ENCODE assay signal across 11 cellular contexts in genomic region chr3:169575381-169575780, GRCh38.
A peak's percentile ranks its signal among the peaks of the same experiment; 100 is the strongest.
DNase-seq lines count a peak whose midpoint lies in the region; ATAC-seq, FAIRE-seq and TF ChIP-seq lines count a peak whose summit lies in the region.
"Had no signal": no experiment of that assay in that cellular context is flagged by ENCODE, and none has a peak within 500 bp of the region (broad histone marks: within the 10 kb centered on the region; RNA-seq: fewer than 3 reads in every experiment).

No MANE protein-coding gene starts in this region.

- H3K36me3 ChIP-seq in endothelial cell of umbilical vein (ENCODE audit: control insufficient read depth in 2 of 2, extremely low read depth in 1 of 2, insufficient read depth in 2 of 2, low read length in 2 of 2) (no peaks in the 10 kb centered on the region), pancreas (no peaks in the 10 kb centered on the region)

- intact Hi-C loops in endothelial cell of umbilical vein (cut with micrococcal nuclease), result loop anchor here (2.0 to 10.0 kb wide), 5 partner anchors 79 to 428 kb away; no protein-coding TSS in a partner anchor
- intact Hi-C loops in pancreas (cut with DNase I), result no loop called here
- intact Hi-C loops in activated T-helper 1 cell treated with anti-CD3 and anti-CD28 coated beads, Interleukin-12 subunit alpha, Interleukin-12 subunit beta, Interleukin-2, Interleukin-4 antibody, amounts not matched to agents 30 ng/mL and 10 ng/mL and 1 ng/mL, durations not matched to agents 14 hours and 24 hours and 36 hours (cut with micrococcal nuclease), result no loop called here

- CTCF ChIA-PET in endothelial cell of umbilical vein (lab: Charles Lee), result interaction anchor here (0.8 to 1.4 kb wide), 6 partner anchors 10 to 426 kb away, joined by 3 to 6 read pairs (median 4); no protein-coding TSS in a partner anchor

- no peak overlapping the region for H3K27ac Mint-ChIP-seq in T-helper 17 cell
- H3K27ac Mint-ChIP-seq in activated T-helper 1 cell treated with anti-CD3 and anti-CD28 coated beads, Interleukin-12 subunit alpha, Interleukin-12 subunit beta, Interleukin-2, Interleukin-4 antibody, amounts not matched to agents 30 ng/mL and 10 ng/mL and 1 ng/mL, durations not matched to agents 14 hours and 24 hours and 36 hours, result no peak overlapping the region
- H3K27ac Mint-ChIP-seq: activated naive CD4-positive, alpha-beta T cell treated with anti-CD3 and anti-CD28 coated beads, Interleukin-2, amount 50 U/mL, for 24 hours had no signal

- H3K9me3 ChIP-seq in endothelial cell of umbilical vein (replicated peaks; ENCODE audit: control insufficient read depth, insufficient read depth, low read length) (no peaks in the 10 kb centered on the region), pancreas (no peaks in the 10 kb centered on the region), T-helper 17 cell (ENCODE audit: control insufficient read depth, low read length, poor library complexity, severe bottlenecking) (no peaks in the 10 kb centered on the region)

- no peak overlapping the region for H2AFZ ChIP-seq in endothelial cell of umbilical vein (ENCODE audit: low read depth, low read length)

- H3K79me2 ChIP-seq in endothelial cell of umbilical vein (ENCODE audit: control insufficient read depth, insufficient read depth, low read length), result peaks cover 52% of the 10 kb centered on the region

- H3K9me1 ChIP-seq in endothelial cell of umbilical vein (replicated peaks; ENCODE audit: control insufficient read depth, extremely low read depth, insufficient read depth, low read length), result no peaks in the 10 kb centered on the region

- H3K4me2 ChIP-seq in endothelial cell of umbilical vein (ENCODE audit: insufficient read depth, low read length), result peak overlapping the region; percentile 32

- peak; percentile 16 for TF ChIP-seq POLR2A in endothelial cell of umbilical vein (IDR thresholded peaks at IDR 0.05; ENCODE audit: low read depth, low read length)

- DNase-seq in EL, result peak; percentile 47
- DNase-seq in NCI-H82 treated with DMSO at 0.1 percent for 48 hours (lab: John Stamatoyannopoulos, UW; ENCODE audit: unreplicated experiment), result peak; percentile 60
- DNase-seq in endothelial cell of umbilical vein (ENCODE audit: low read depth, low spot score), result peak; percentile 85
- no peak for DNase-seq in pancreas
- DNase-seq in T-helper 17 cell, result no peak
- no peak for DNase-seq in activated naive CD4-positive, alpha-beta T cell treated with anti-CD3 and anti-CD28 coated beads, Interleukin-2, amount 50 U/mL, for 16 hours
- DNase-seq in activated T-helper 1 cell treated with anti-CD3 and anti-CD28 coated beads, Interleukin-12 subunit alpha, Interleukin-12 subunit beta, Interleukin-2, Interleukin-4 antibody, amounts not matched to agents 30 ng/mL and 10 ng/mL and 1 ng/mL, durations not matched to agents 14 hours and 24 hours and 36 hours (ENCODE audit: low spot score), result no peak
- DNase-seq: activated CD4-positive, CD25-positive, alpha-beta regulatory T cell had no signal

- ATAC-seq in pancreas, result peak in 3 of 4 donors; percentile 34 to 51 (median 43)
- ATAC-seq in GM21526 (IDR thresholded peaks at IDR 0.05; ENCODE audit: low FRiP score, unreplicated experiment), result no peak
- no peak for ATAC-seq in T-helper 17 cell

- H3K4me1 ChIP-seq in endothelial cell of umbilical vein (ENCODE audit: control insufficient read depth, extremely low read depth, insufficient read depth, low read length) (peaks cover 25% of the 10 kb centered on the region), pancreas (peaks cover 0 to 6% (median 0%) of the 10 kb centered on the region in 3 donors)

- dilution Hi-C loops in endothelial cell of umbilical vein (cut with MboI; ENCODE audit: extremely low pct_ligation_motif_present, low sequenced_read_pairs), result no loop called here

- peak overlapping the region in 1 of 3 experiments; percentile 28 for H3K4me3 ChIP-seq in endothelial cell of umbilical vein (replicated peaks in 1 of 3; ENCODE audit: insufficient read depth in 1 of 3, low read depth in 1 of 3, low read length in 3 of 3)
- no peak overlapping the region for H3K4me3 ChIP-seq in pancreas

- no peaks in the 10 kb centered on the region for H3K4me1 Mint-ChIP-seq in T-helper 17 cell
- no peaks in the 10 kb centered on the region for H3K4me1 Mint-ChIP-seq in activated T-helper 1 cell treated with anti-CD3 and anti-CD28 coated beads, Interleukin-12 subunit alpha, Interleukin-12 subunit beta, Interleukin-2, Interleukin-4 antibody, amounts not matched to agents 30 ng/mL and 10 ng/mL and 1 ng/mL, durations not matched to agents 14 hours and 24 hours and 36 hours (ENCODE audit: low read depth)
- H3K4me1 Mint-ChIP-seq: activated naive CD4-positive, alpha-beta T cell treated with anti-CD3 and anti-CD28 coated beads, Interleukin-2, amount 50 U/mL, for 24 hours had no signal

- WGBS in pancreas, 2 donors, result 13 to 14% methylated on average over 7 of the region's 7 CpGs

- no TSS peak for BruUV-seq in endothelial cell of umbilical vein (replicated peaks; lab: Mats Ljungman, UMichigan)

- no peak overlapping the region for H3K4me3 Mint-ChIP-seq in T-helper 17 cell
- H3K4me3 Mint-ChIP-seq in activated T-helper 1 cell treated with anti-CD3 and anti-CD28 coated beads, Interleukin-12 subunit alpha, Interleukin-12 subunit beta, Interleukin-2, Interleukin-4 antibody, amounts not matched to agents 30 ng/mL and 10 ng/mL and 1 ng/mL, durations not matched to agents 14 hours and 24 hours and 36 hours, result no peak overlapping the region
- H3K4me3 Mint-ChIP-seq: activated naive CD4-positive, alpha-beta T cell treated with anti-CD3 and anti-CD28 coated beads, Interleukin-2, amount 50 U/mL, for 24 hours had no signal

- H3K27me3 ChIP-seq in endothelial cell of umbilical vein (ENCODE audit: control insufficient read depth in 2 of 2, insufficient read depth in 2 of 2, low read length in 2 of 2) (no peaks in the 10 kb centered on the region), pancreas (no peaks in the 10 kb centered on the region)

- peak; percentile 85 for FAIRE-seq in endothelial cell of umbilical vein (lab: Jason Lieb, UNC)
- FAIRE-seq in pancreas (lab: Jason Lieb, UNC), result no peak
- FAIRE-seq: frontal cortex had no signal

- H4K20me1 ChIP-seq in endothelial cell of umbilical vein (replicated peaks; ENCODE audit: control insufficient read depth, extremely low read depth, insufficient read depth, low read length), result no peaks in the 10 kb centered on the region

- peaks cover 11% of the 10 kb centered on the region for H3K27me3 Mint-ChIP-seq in T-helper 17 cell
- no peaks in the 10 kb centered on the region for H3K27me3 Mint-ChIP-seq in activated T-helper 1 cell treated with anti-CD3 and anti-CD28 coated beads, Interleukin-12 subunit alpha, Interleukin-12 subunit beta, Interleukin-2, Interleukin-4 antibody, amounts not matched to agents 30 ng/mL and 10 ng/mL and 1 ng/mL, durations not matched to agents 14 hours and 24 hours and 36 hours (ENCODE audit: insufficient read depth)

- POLR2A ChIA-PET in endothelial cell of umbilical vein (lab: Charles Lee), result no interaction called here

- TF ChIP-seq CTCF in endothelial cell of umbilical vein (IDR thresholded peaks at IDR 0.05; ENCODE audit: extremely low read depth in 1 of 2, insufficient read depth in 1 of 2, low read depth in 1 of 2, low read length in 2 of 2) (no peak), pancreas (IDR thresholded peaks at IDR 0.05) (no peak)

- peak overlapping the region; percentile 1 for H3K9ac ChIP-seq in endothelial cell of umbilical vein (replicated peaks; ENCODE audit: extremely low read depth, insufficient read depth, low read length)

- H3K36me3 Mint-ChIP-seq in T-helper 17 cell (ENCODE audit: low read depth), result no peaks in the 10 kb centered on the region
- no peaks in the 10 kb centered on the region for H3K36me3 Mint-ChIP-seq in activated T-helper 1 cell treated with anti-CD3 and anti-CD28 coated beads, Interleukin-12 subunit alpha, Interleukin-12 subunit beta, Interleukin-2, Interleukin-4 antibody, amounts not matched to agents 30 ng/mL and 10 ng/mL and 1 ng/mL, durations not matched to agents 14 hours and 24 hours and 36 hours (ENCODE audit: low read depth)
- H3K36me3 Mint-ChIP-seq: activated naive CD4-positive, alpha-beta T cell treated with anti-CD3 and anti-CD28 coated beads, Interleukin-2, amount 50 U/mL, for 24 hours had no signal

- H3K9me3 Mint-ChIP-seq in activated T-helper 1 cell treated with anti-CD3 and anti-CD28 coated beads, Interleukin-12 subunit alpha, Interleukin-12 subunit beta, Interleukin-2, Interleukin-4 antibody, amounts not matched to agents 30 ng/mL and 10 ng/mL and 1 ng/mL, durations not matched to agents 14 hours and 24 hours and 36 hours, result no peaks in the 10 kb centered on the region
- H3K9me3 Mint-ChIP-seq: activated naive CD4-positive, alpha-beta T cell treated with anti-CD3 and anti-CD28 coated beads, Interleukin-2, amount 50 U/mL, for 24 hours had no signal

- H3K27ac ChIP-seq in endothelial cell of umbilical vein (ENCODE audit: insufficient read depth, low read depth, low read length) (peak overlapping the region; percentile 15), pancreas (no peak overlapping the region)

TF ChIP-seq in endothelial cell of umbilical vein, 7 proteins besides CTCF, POLR2A, EP300 and RAD21:
- TF ChIP-seq FOS (IDR thresholded peaks at IDR 0.05; ENCODE audit: borderline replicate concordance, insufficient read depth, low read length) (peak; percentile 67), JUN (IDR thresholded peaks at IDR 0.05; ENCODE audit: borderline replicate concordance, insufficient read depth, insufficient read length, low read depth) (peak; percentile 47), GATA2 (IDR thresholded peaks at IDR 0.05; ENCODE audit: insufficient read depth, insufficient read length, low read depth, low read length) (peak; percentile 73), MYC (IDR thresholded peaks at IDR 0.05; ENCODE audit: low read depth, low read length) (no peak), EZH2 (IDR thresholded peaks at IDR 0.05; ENCODE audit: borderline replicate concordance, low read depth, low read length, severe bottlenecking) (no peak), MAX (IDR thresholded peaks at IDR 0.05; ENCODE audit: insufficient read depth, insufficient read length) (no peak), POLR2AphosphoS5 (IDR thresholded peaks at IDR 0.05; ENCODE audit: insufficient read depth, low read depth, low read length) (peak; percentile 20)

Comparison
In these comparisons a context has a peak if more than half of its experiments do, and no peak if none do; other contexts are left out.
1. DNase-seq: peak in EL (single experiment), NCI-H82 treated with DMSO at 0.1 percent for 48 hours (single experiment) and endothelial cell of umbilical vein (single experiment); none in pancreas (0 of 6), T-helper 17 cell (0 of 3), activated naive CD4-positive, alpha-beta T cell treated with anti-CD3 and anti-CD28 coated beads, Interleukin-2, amount 50 U/mL, for 16 hours (single experiment) and activated T-helper 1 cell treated with anti-CD3 and anti-CD28 coated beads, Interleukin-12 subunit alpha, Interleukin-12 subunit beta, Interleukin-2, Interleukin-4 antibody, amounts not matched to agents 30 ng/mL and 10 ng/mL and 1 ng/mL, durations not matched to agents 14 hours and 24 hours and 36 hours (single experiment).
2. ATAC-seq: peak in pancreas (3 of 4); none in GM21526 (single experiment) and T-helper 17 cell (single experiment).